ENCODE assay signal across 17 cellular contexts in the genomic region with DNA sequence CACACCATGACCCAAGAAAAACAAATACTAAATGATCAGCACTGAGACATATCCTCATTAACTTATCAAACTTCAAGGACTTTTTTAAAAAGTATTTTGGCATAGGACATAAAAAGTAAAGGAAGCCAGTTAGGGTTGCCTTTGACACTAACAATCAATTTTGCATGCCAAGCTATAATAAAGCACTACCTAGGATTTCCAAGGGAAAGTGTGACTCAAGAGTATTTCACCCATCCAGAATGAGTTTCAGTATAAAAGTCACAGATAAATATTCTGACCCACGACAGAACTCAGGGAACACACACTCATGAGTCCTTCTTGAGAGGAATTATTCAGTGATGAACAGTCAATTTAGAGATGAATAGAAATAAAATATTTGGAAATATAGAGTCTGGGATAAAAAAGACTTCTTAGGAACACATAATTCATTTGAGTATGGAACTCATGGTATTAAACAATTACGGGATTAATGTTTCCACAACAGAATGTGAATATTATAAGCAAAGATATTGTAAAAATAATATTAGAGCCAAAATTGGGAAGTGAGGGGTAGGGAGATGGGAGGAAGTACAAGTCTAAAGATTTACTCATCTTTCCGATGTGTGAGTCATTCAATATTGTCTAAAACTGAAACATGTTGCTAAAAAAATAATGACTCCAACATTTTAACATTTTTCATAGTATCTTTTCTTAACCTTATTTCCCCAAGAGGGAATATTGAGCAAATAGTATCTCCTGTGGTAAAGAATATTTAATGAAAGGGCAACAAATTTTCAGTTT.
DNase-seq lines count a peak whose midpoint lies in the region; ATAC-seq and TF ChIP-seq lines count a peak whose summit lies in the region.
"Had no signal": no experiment of that assay in that cellular context is flagged by ENCODE, and none has a peak within 500 bp of the region (broad histone marks: within the 10 kb centered on the region; RNA-seq: fewer than 3 reads in every experiment).

No MANE protein-coding gene starts in this region.

- ATAC-seq in lung (ENCODE audit: insufficient read depth, low FRiP score) (peak; percentile 58), HG03469 (IDR thresholded peaks at IDR 0.05; ENCODE audit: unreplicated experiment) (no peak)
- ATAC-seq: activated naive CD4-positive, alpha-beta T cell treated with anti-CD3 and anti-CD28 coated beads, Interleukin-2, amount 50 U/mL, for 72 hours; Panc1 had no signal

- H3K9me3 Mint-ChIP-seq in chondrocyte (ENCODE audit: low read depth): peaks cover 2% of the 10 kb centered on the region

- H3K4me1 Mint-ChIP-seq in chondrocyte (ENCODE audit: low read depth): peaks cover 50% of the 10 kb centered on the region

- H3K27ac ChIP-seq in lung (ENCODE audit: low read depth in 1 of 2, low read length in 1 of 2) (no peak overlapping the region), Peyer's patch (peak overlapping the region in 1 of 4 donors; percentile 31)
- H3K27ac ChIP-seq: BLaER1, hepatocyte had no signal

- no peaks in the 10 kb centered on the region for H3K36me3 Mint-ChIP-seq in chondrocyte (ENCODE audit: low read depth)
- H3K36me3 Mint-ChIP-seq: activated naive CD4-positive, alpha-beta T cell treated with anti-CD3 and anti-CD28 coated beads, Interleukin-2, amount 50 U/mL, for 72 hours had no signal

- no peak overlapping the region for H3K4me3 ChIP-seq in lung
- H3K4me3 ChIP-seq in Peyer's patch: no peak overlapping the region
- H3K4me3 ChIP-seq: BLaER1, hepatocyte had no signal

- H3K9me3 ChIP-seq in lung (ENCODE audit: control insufficient read depth in 2 of 2, insufficient read depth in 1 of 2, low read length in 1 of 2) (no peaks in the 10 kb centered on the region), Peyer's patch (no peaks in the 10 kb centered on the region)

- H3K36me3 ChIP-seq in lung (ENCODE audit: control insufficient read depth in 2 of 2, insufficient read depth in 2 of 2, low read length in 2 of 2): no peaks in the 10 kb centered on the region
- no peaks in the 10 kb centered on the region for H3K36me3 ChIP-seq in Peyer's patch
- H3K36me3 ChIP-seq: BLaER1 had no signal

- H3K27me3 Mint-ChIP-seq in chondrocyte (ENCODE audit: low read depth): no peaks in the 10 kb centered on the region

- H3K4me1 ChIP-seq in lung (ENCODE audit: control insufficient read depth in 2 of 2, insufficient read depth in 2 of 2, low read length in 2 of 2): no peaks in the 10 kb centered on the region
- no peaks in the 10 kb centered on the region for H3K4me1 ChIP-seq in Peyer's patch
- H3K4me1 ChIP-seq: BLaER1 had no signal

- WGBS in lung, 2 donors: 56 to 61% methylated on average over 3 of the region's 3 CpGs

- peak overlapping the region; percentile 79 for H3K27ac Mint-ChIP-seq in chondrocyte (ENCODE audit: unreplicated experiment)
- H3K27ac Mint-ChIP-seq: activated naive CD4-positive, alpha-beta T cell treated with anti-CD3 and anti-CD28 coated beads, Interleukin-2, amount 50 U/mL, for 72 hours had no signal

- DNase-seq in CD1c-positive myeloid dendritic cell (ENCODE audit: extremely low spot score): peak; percentile 56
- peak; percentile 74 for DNase-seq in NOMO-1 treated with DMSO at 0.1 percent for 48 hours (lab: John Stamatoyannopoulos, UW; ENCODE audit: unreplicated experiment)
- DNase-seq in chondrocyte (ENCODE audit: low spot score): no peak
- DNase-seq in lung (ENCODE audit: low spot score): no peak
- no peak for DNase-seq in Peyer's patch
- DNase-seq in GM13977 (ENCODE audit: low spot score): no peak
- DNase-seq in NCI-H1417 (lab: John Stamatoyannopoulos, UW): no peak
- DNase-seq: GF-D8; mesendoderm; posterior cingulate gyrus; stimulated activated CD4-positive, alpha-beta T cell treated with anti-CD3 and anti-CD28 coated beads, Interleukin-2, amount 100 ng/mL, for 48 hours; stimulated activated naive CD4-positive, alpha-beta T cell had no signal

- TF ChIP-seq CTCF in chondrocyte (IDR thresholded peaks at IDR 0.05) (no peak), lung (IDR thresholded peaks at IDR 0.05; ENCODE audit: control extremely low read depth, extremely low read depth) (no peak), Peyer's patch (IDR thresholded peaks at IDR 0.05) (no peak), GM13977 (IDR thresholded peaks at IDR 0.05; ENCODE audit: extremely low read depth, insufficient read depth, missing control alignments) (no peak)

- H3K4me3 Mint-ChIP-seq in chondrocyte (ENCODE audit: unreplicated experiment): no peak overlapping the region

- TF ChIP-seq POLR2A in Peyer's patch (IDR thresholded peaks at IDR 0.05): no peak

- H3K27me3 ChIP-seq in lung (ENCODE audit: control insufficient read depth, insufficient read depth): no peaks in the 10 kb centered on the region
- no peaks in the 10 kb centered on the region for H3K27me3 ChIP-seq in Peyer's patch
- H3K27me3 ChIP-seq: BLaER1, hepatocyte had no signal

- in situ Hi-C loops in GM13977 (cut with MboI; ENCODE audit: low pct_unique_long_range_greater_than_20kb, low sequenced_read_pairs, unreplicated experiment): no loop called here

Comparison
In these comparisons a context has a peak if more than half of its experiments do, and no peak if none do; other contexts are left out.
1. DNase-seq: peak in CD1c-positive myeloid dendritic cell (single experiment) and NOMO-1 treated with DMSO at 0.1 percent for 48 hours (single experiment); none in chondrocyte (single experiment), lung (single experiment), Peyer's patch (0 of 3), GM13977 (single experiment) and NCI-H1417 (0 of 3).